In genomic region chr3:32374788-32375595, GRCh38 we compare ENCODE assay signal across 8 cellular contexts. TPM values are rescaled to one million over a fixed set of nuclear protein-coding genes. Genes with fewer than 3 reads are reported as not detected.
DNase-seq lines count a peak whose midpoint lies in the region; ATAC-seq, FAIRE-seq and TF ChIP-seq lines count a peak whose summit lies in the region.

No MANE protein-coding gene starts in this region.

- no peaks in the 10 kb centered on the region for H3K27me3 ChIP-seq in trophoblast cell (ENCODE audit: insufficient read depth, low read length)
- H3K27me3 ChIP-seq in MG63, result peaks cover 4% of the 10 kb centered on the region; the same call in 1 of the 2 replicates

- peak; percentile 54 for ATAC-seq in HG03520 (IDR thresholded peaks at IDR 0.05; ENCODE audit: unreplicated experiment)

- no peak overlapping the region for H2BK12ac ChIP-seq in trophoblast cell (ENCODE audit: low read length)

- H4K8ac ChIP-seq in trophoblast cell (ENCODE audit: low read depth, low read length), result no peak overlapping the region

- POLR2A ChIA-PET in RWPE1 (lab: Yijun Ruan, JAX; ENCODE audit: low non-redundant PET), result interaction anchor here (0.6 to 0.7 kb wide), 2 partner anchors 121 to 165 kb away, joined by 3 to 4 read pairs; no protein-coding TSS in a partner anchor

- H3K4me1 ChIP-seq in trophoblast cell (ENCODE audit: control insufficient read depth in 1 of 2, insufficient read depth in 2 of 2, low read length in 2 of 2), result no peaks in the 10 kb centered on the region

- CTCF ChIA-PET in RWPE1 (lab: Yijun Ruan, JAX), result interaction anchor here (0.5 to 2.2 kb wide), 7 partner anchors 11 to 264 kb away, joined by 3 to 15 read pairs (median 4); partner anchors contain the start of gene CMTM7

- H4K12ac ChIP-seq in trophoblast cell (ENCODE audit: low read depth, low read length), result no peak overlapping the region

- no peaks in the 10 kb centered on the region for H3K36me3 ChIP-seq in trophoblast cell (ENCODE audit: control insufficient read depth in 1 of 2, insufficient read depth in 2 of 2, low read length in 2 of 2)
- no peaks in the 10 kb centered on the region for H3K36me3 ChIP-seq in MG63

- FAIRE-seq in GM12892 (lab: Jason Lieb, UNC), result peak; percentile 50

- H3K79me1 ChIP-seq in trophoblast cell (ENCODE audit: low read length), result no peaks in the 10 kb centered on the region

- no peak overlapping the region for H2AK5ac ChIP-seq in trophoblast cell (ENCODE audit: low read length)

- H2BK5ac ChIP-seq in trophoblast cell (ENCODE audit: low read depth, low read length, poor library complexity), result no peak overlapping the region

- H3K27ac ChIP-seq in RWPE1 (no peak overlapping the region), trophoblast cell (ENCODE audit: low read depth, low read length) (no peak overlapping the region)

- H2BK120ac ChIP-seq in trophoblast cell (ENCODE audit: insufficient read depth, low read length, poor library complexity), result no peak overlapping the region

- H3K9me3 ChIP-seq in trophoblast cell (ENCODE audit: insufficient read depth, low read depth, low read length) (no peaks in the 10 kb centered on the region), MG63 (no peaks in the 10 kb centered on the region)

- no CpG with 5 or more reads among the region's 12 CpGs for WGBS in trophoblast cell (ENCODE audit: extremely low coverage, insufficient coverage, insufficient read length)

- no peak overlapping the region for H3K4ac ChIP-seq in trophoblast cell (ENCODE audit: low read depth, low read length)

- no peak overlapping the region for H3K4me2 ChIP-seq in trophoblast cell (ENCODE audit: low read length)

- no peak overlapping the region for H3K23ac ChIP-seq in trophoblast cell (ENCODE audit: low read length)

- H2AFZ ChIP-seq in trophoblast cell (ENCODE audit: insufficient read depth, low read length, poor library complexity), result no peak overlapping the region

- DNase-seq in ACHN (peak; percentile 74), GM12892 (ENCODE audit: insufficient read length) (peak; percentile 14), RWPE1 (ENCODE audit: low spot score) (peak; percentile 42), germinal center (ENCODE audit: low spot score) (peak; percentile 44), trophoblast cell (peak; percentile 65 to 91), MG63 (no peak)
- peak; percentile 22 for DNase-seq in activated effector memory CD4-positive, alpha-beta T cell treated with Interleukin-2 at 50 U/mL for 16 hours

- peak; percentile 70 for TF ChIP-seq CTCF in RWPE1 (conservative IDR thresholded peaks at IDR 0.05; ENCODE audit: low read depth)

- in situ Hi-C loops in ACHN (cut with HindIII; ENCODE audit: low pct_ligation_motif_present, low pct_unique_long_range_greater_than_20kb, low sequenced_read_pairs), result no loop called here

- H3K79me2 ChIP-seq in trophoblast cell (ENCODE audit: control insufficient read depth, insufficient read depth, low read length, poor library complexity), result no peaks in the 10 kb centered on the region

- H3K14ac ChIP-seq in trophoblast cell (ENCODE audit: low read length), result no peak overlapping the region

- H3K4me3 ChIP-seq in trophoblast cell (ENCODE audit: low read depth, low read length) (no peak overlapping the region), MG63 (no peak overlapping the region)

- no peak overlapping the region for H3K9ac ChIP-seq in trophoblast cell (ENCODE audit: low read length)

- no peak overlapping the region for H3K18ac ChIP-seq in trophoblast cell (ENCODE audit: low read length)

- TF ChIP-seq POLR2A in GM12892 (IDR thresholded peaks at IDR 0.05; ENCODE audit: low read depth, low read length), result no peak

- no peak overlapping the region for H4K91ac ChIP-seq in trophoblast cell (ENCODE audit: low read depth, low read length)

RNA-seq across cellular contexts. Expression of gene CMTM7, which starts 16.7 kb away (rescaled TPM):
- polyA plus RNA-seq in GM12892 (2012; ENCODE audit: missing spikeins), result 6.5 TPM
- 16.7 and 18.6 TPM in 2 replicates for polyA plus RNA-seq in trophoblast cell (2013)
- 1.7 TPM in 1 of 2 replicates, not detected in the other for total RNA-seq in MG63 (2014; rRNA removed; shearing (Covaris generic); ENCODE audit: low replicate concordance)
